Comparison of ENCODE assay signal across 1 cellular context in the genomic region with DNA sequence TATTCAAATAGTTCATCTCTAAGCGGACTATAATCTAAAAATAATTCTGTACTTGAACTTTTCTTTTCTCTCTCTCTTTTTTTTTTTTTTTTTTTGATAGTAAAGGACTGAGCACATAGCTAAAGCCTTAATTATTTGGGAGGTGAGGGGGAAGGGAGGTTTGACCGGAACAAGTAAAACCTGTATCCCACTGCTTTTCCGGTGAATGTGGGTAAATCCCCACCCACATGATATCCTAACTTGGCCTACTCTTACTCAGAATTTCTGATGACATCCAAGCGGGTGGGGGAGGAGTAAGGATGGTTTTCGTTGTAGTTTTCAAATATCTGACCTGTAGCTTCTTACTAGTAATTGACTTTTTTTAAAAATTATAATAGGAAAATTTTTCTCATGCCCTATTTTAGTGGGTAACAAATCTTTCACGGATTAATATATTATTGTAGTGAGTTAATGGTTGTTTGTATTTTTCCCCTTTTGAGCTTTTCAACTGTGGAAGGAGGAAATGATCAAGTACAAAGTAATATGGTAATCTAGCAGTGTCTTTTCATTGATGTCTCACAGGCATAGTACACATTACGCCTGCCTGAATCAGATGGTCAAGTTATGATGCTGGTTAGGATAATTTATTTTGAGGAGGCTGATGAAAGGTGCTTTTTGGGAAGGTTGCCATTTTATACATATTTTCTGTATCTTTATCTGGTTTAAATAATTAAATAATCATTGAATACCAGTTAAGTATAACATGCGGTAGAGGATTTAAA.
TF ChIP-seq lines count a peak whose summit lies in the region.

No MANE protein-coding gene starts in this region.

TF ChIP-seq in GM23338, 12 proteins besides CTCF, POLR2A, EP300 and RAD21:
- TF ChIP-seq, protein P1, sequence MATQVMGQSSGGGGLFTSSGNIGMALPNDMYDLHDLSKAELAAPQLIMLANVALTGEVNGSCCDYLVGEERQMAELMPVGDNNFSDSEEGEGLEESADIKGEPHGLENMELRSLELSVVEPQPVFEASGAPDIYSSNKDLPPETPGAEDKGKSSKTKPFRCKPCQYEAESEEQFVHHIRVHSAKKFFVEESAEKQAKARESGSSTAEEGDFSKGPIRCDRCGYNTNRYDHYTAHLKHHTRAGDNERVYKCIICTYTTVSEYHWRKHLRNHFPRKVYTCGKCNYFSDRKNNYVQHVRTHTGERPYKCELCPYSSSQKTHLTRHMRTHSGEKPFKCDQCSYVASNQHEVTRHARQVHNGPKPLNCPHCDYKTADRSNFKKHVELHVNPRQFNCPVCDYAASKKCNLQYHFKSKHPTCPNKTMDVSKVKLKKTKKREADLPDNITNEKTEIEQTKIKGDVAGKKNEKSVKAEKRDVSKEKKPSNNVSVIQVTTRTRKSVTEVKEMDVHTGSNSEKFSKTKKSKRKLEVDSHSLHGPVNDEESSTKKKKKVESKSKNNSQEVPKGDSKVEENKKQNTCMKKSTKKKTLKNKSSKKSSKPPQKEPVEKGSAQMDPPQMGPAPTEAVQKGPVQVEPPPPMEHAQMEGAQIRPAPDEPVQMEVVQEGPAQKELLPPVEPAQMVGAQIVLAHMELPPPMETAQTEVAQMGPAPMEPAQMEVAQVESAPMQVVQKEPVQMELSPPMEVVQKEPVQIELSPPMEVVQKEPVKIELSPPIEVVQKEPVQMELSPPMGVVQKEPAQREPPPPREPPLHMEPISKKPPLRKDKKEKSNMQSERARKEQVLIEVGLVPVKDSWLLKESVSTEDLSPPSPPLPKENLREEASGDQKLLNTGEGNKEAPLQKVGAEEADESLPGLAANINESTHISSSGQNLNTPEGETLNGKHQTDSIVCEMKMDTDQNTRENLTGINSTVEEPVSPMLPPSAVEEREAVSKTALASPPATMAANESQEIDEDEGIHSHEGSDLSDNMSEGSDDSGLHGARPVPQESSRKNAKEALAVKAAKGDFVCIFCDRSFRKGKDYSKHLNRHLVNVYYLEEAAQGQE (IDR thresholded peaks at IDR 0.05; ENCODE audit: unreplicated experiment) = no peak
- TF ChIP-seq, protein P2, sequence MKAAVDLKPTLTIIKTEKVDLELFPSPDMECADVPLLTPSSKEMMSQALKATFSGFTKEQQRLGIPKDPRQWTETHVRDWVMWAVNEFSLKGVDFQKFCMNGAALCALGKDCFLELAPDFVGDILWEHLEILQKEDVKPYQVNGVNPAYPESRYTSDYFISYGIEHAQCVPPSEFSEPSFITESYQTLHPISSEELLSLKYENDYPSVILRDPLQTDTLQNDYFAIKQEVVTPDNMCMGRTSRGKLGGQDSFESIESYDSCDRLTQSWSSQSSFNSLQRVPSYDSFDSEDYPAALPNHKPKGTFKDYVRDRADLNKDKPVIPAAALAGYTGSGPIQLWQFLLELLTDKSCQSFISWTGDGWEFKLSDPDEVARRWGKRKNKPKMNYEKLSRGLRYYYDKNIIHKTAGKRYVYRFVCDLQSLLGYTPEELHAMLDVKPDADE (IDR thresholded peaks at IDR 0.05) = no peak
- TF ChIP-seq STAT1 (IDR thresholded peaks at IDR 0.05; ENCODE audit: unreplicated experiment) (no peak), NANOG (IDR thresholded peaks at IDR 0.05; ENCODE audit: borderline replicate concordance) (no peak), CREB1 (CRISPR knock-in tag; IDR thresholded peaks at IDR 0.05; ENCODE audit: low read depth) (no peak), EZH2phosphoT487 (IDR thresholded peaks at IDR 0.05; ENCODE audit: unreplicated experiment) (no peak), ZNF331 (CRISPR knock-in tag; IDR thresholded peaks at IDR 0.05; ENCODE audit: low read depth) (no peak), JUNB (IDR thresholded peaks at IDR 0.05; ENCODE audit: unreplicated experiment) (no peak), POLR2AphosphoS5 (IDR thresholded peaks at IDR 0.05; ENCODE audit: low read depth) (no peak), EZH2 (IDR thresholded peaks at IDR 0.05; ENCODE audit: low read depth, unreplicated experiment) (no peak), ZNF114 (CRISPR knock-in tag; IDR thresholded peaks at IDR 0.05) (no peak)
- TF ChIP-seq, protein P3, sequence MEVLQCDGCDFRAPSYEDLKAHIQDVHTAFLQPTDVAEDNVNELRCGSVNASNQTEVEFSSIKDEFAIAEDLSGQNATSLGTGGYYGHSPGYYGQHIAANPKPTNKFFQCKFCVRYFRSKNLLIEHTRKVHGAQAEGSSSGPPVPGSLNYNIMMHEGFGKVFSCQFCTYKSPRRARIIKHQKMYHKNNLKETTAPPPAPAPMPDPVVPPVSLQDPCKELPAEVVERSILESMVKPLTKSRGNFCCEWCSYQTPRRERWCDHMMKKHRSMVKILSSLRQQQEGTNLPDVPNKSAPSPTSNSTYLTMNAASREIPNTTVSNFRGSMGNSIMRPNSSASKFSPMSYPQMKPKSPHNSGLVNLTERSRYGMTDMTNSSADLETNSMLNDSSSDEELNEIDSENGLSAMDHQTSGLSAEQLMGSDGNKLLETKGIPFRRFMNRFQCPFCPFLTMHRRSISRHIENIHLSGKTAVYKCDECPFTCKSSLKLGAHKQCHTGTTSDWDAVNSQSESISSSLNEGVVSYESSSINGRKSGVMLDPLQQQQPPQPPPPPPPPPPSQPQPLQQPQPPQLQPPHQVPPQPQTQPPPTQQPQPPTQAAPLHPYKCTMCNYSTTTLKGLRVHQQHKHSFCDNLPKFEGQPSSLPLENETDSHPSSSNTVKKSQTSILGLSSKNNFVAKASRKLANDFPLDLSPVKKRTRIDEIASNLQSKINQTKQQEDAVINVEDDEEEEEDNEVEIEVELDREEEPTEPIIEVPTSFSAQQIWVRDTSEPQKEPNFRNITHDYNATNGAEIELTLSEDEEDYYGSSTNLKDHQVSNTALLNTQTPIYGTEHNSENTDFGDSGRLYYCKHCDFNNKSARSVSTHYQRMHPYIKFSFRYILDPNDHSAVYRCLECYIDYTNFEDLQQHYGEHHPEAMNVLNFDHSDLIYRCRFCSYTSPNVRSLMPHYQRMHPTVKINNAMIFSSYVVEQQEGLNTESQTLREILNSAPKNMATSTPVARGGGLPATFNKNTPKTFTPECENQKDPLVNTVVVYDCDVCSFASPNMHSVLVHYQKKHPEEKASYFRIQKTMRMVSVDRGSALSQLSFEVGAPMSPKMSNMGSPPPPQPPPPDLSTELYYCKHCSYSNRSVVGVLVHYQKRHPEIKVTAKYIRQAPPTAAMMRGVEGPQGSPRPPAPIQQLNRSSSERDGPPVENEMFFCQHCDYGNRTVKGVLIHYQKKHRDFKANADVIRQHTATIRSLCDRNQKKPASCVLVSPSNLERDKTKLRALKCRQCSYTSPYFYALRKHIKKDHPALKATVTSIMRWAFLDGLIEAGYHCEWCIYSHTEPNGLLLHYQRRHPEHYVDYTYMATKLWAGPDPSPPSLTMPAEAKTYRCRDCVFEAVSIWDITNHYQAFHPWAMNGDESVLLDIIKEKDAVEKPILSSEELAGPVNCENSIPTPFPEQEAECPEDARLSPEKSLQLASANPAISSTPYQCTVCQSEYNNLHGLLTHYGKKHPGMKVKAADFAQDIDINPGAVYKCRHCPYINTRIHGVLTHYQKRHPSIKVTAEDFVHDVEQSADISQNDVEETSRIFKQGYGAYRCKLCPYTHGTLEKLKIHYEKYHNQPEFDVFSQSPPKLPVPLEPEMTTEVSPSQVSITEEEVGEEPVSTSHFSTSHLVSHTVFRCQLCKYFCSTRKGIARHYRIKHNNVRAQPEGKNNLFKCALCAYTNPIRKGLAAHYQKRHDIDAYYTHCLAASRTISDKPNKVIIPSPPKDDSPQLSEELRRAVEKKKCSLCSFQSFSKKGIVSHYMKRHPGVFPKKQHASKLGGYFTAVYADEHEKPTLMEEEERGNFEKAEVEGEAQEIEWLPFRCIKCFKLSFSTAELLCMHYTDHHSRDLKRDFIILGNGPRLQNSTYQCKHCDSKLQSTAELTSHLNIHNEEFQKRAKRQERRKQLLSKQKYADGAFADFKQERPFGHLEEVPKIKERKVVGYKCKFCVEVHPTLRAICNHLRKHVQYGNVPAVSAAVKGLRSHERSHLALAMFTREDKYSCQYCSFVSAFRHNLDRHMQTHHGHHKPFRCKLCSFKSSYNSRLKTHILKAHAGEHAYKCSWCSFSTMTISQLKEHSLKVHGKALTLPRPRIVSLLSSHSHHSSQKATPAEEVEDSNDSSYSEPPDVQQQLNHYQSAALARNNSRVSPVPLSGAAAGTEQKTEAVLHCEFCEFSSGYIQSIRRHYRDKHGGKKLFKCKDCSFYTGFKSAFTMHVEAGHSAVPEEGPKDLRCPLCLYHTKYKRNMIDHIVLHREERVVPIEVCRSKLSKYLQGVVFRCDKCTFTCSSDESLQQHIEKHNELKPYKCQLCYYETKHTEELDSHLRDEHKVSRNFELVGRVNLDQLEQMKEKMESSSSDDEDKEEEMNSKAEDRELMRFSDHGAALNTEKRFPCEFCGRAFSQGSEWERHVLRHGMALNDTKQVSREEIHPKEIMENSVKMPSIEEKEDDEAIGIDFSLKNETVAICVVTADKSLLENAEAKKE (CRISPR knock-in tag; IDR thresholded peaks at IDR 0.05) = no peak
TF ChIP-seq in GM23338: peak in this region for 0.
